In genomic region chr19:58385313-58386165, GRCh38 we compare ENCODE assay signal across 8 cellular contexts. TPM values are rescaled to one million over a fixed set of nuclear protein-coding genes. Genes with fewer than 3 reads are reported as not detected.
DNase-seq lines count a peak whose midpoint lies in the region; ATAC-seq and TF ChIP-seq lines count a peak whose summit lies in the region.

No MANE protein-coding gene starts in this region.

- CTCF ChIA-PET in PC-9 (lab: Charles Lee): no interaction called here

- peak overlapping the region; percentile 77 for H3K4me2 ChIP-seq in PC-9
- H3K4me2 ChIP-seq in osteoblast (ENCODE audit: insufficient read depth, low read length): peak overlapping the region; percentile 100

- POLR2A ChIA-PET in PC-9 (lab: Charles Lee; ENCODE audit: unreplicated experiment): interaction anchor here (0.6 kb wide), 1 partner anchor 169 kb away, joined by 3 read pairs; the partner anchor contains the start of gene CHMP2A

- intact Hi-C loops in CD14-positive monocyte (cut with micrococcal nuclease) (loop anchor here in 1 of 2 donors (2.0 kb wide), 1 partner anchor 81 kb away; the partner anchor contains the start of gene ERVK3-1), PC-9 (cut with micrococcal nuclease; ENCODE audit: unreplicated experiment) (no loop called here)

- H3K9ac ChIP-seq in endocrine pancreas (ENCODE audit: control insufficient read depth, insufficient read depth, low read length): peak overlapping the region; percentile 4

- H3K9me3 ChIP-seq in PC-9 (ENCODE audit: insufficient read depth, low read depth) (no peaks in the 10 kb centered on the region), endocrine pancreas (ENCODE audit: control insufficient read depth, low read length) (no peaks in the 10 kb centered on the region), osteoblast (ENCODE audit: low read depth, low read length) (no peaks in the 10 kb centered on the region)

- peaks cover 0 to 3% (median 0%) of the 10 kb centered on the region in 7 donors for H3K9me3 Mint-ChIP-seq in CD14-positive monocyte

- H3K27ac ChIP-seq in PC-9 (peak overlapping the region; percentile 95), osteoblast (ENCODE audit: low read depth, low read length) (peak overlapping the region; percentile 95)

- H3K36me3 Mint-ChIP-seq in CD14-positive monocyte: peaks cover 18 to 29% of the 10 kb centered on the region in 2 donors

- H3K4me3 Mint-ChIP-seq in CD14-positive monocyte: peak overlapping the region; percentile 88 to 91

- peaks cover 36% of the 10 kb centered on the region for H3K4me1 Mint-ChIP-seq in CD14-positive monocyte

- no TSS peak for BruUV-seq in PC-9 (replicated peaks; lab: Mats Ljungman, UMichigan)

- DNase-seq in CD14-positive monocyte (ENCODE audit: low spot score): no peak
- peak in 1 of 2 experiments; percentile 20 for DNase-seq in PC-9
- peak; percentile 71 for DNase-seq in osteoblast (ENCODE audit: insufficient read length, low spot score, missing footprints)
- DNase-seq in omental fat pad (ENCODE audit: low spot score): no peak
- no peak for DNase-seq in NCI-H69 (lab: John Stamatoyannopoulos, UW)

- H3K79me2 ChIP-seq in PC-9 (ENCODE audit: low read depth) (peaks cover 62% of the 10 kb centered on the region), osteoblast (ENCODE audit: insufficient read depth, low read length) (peaks cover 61% of the 10 kb centered on the region)

- peaks cover 8% of the 10 kb centered on the region; the same call in 1 of the 2 replicates for H3F3A ChIP-seq in PC-9 (ENCODE audit: insufficient read depth, low read depth)

- peak overlapping the region; percentile 93 for H3K4me3 ChIP-seq in PC-9
- no peak overlapping the region for H3K4me3 ChIP-seq in endocrine pancreas (ENCODE audit: control insufficient read depth, insufficient read depth, low read length)
- H3K4me3 ChIP-seq in osteoblast (ENCODE audit: insufficient read depth, low read length): peak overlapping the region; percentile 99

- H2AFZ ChIP-seq in PC-9 (peak overlapping the region; percentile 73), osteoblast (ENCODE audit: low read length) (peak overlapping the region; percentile 85)

- no peaks in the 10 kb centered on the region for H3K9me2 ChIP-seq in PC-9 (ENCODE audit: insufficient read depth)

- H4K20me1 ChIP-seq in PC-9 (ENCODE audit: insufficient read depth) (peaks cover 8% of the 10 kb centered on the region), osteoblast (ENCODE audit: insufficient read depth, low read length) (peaks cover 19% of the 10 kb centered on the region)

- H3K36me3 ChIP-seq in PC-9 (ENCODE audit: low read depth) (no peaks in the 10 kb centered on the region), endocrine pancreas (ENCODE audit: control insufficient read depth, insufficient read depth, low read length) (no peaks in the 10 kb centered on the region), osteoblast (ENCODE audit: insufficient read depth, low read length) (peaks cover 19% of the 10 kb centered on the region)

- peak overlapping the region; percentile 50 to 96 (median 95) for H3K27ac Mint-ChIP-seq in CD14-positive monocyte

- TF ChIP-seq CTCF in CD14-positive monocyte (IDR thresholded peaks at IDR 0.05) (no peak), PC-9 (conservative IDR thresholded peaks at IDR 0.05) (no peak), osteoblast (IDR thresholded peaks at IDR 0.05; ENCODE audit: extremely low read depth, low read depth, low read length) (no peak), omental fat pad (IDR thresholded peaks at IDR 0.05) (no peak)

- H3K27me3 ChIP-seq in PC-9 (ENCODE audit: insufficient read depth, low read depth) (no peaks in the 10 kb centered on the region), endocrine pancreas (ENCODE audit: control insufficient read depth, insufficient read depth, low read length) (no peaks in the 10 kb centered on the region), osteoblast (ENCODE audit: insufficient read depth, low read length) (no peaks in the 10 kb centered on the region)

- peaks cover 22% of the 10 kb centered on the region for H3K4me1 ChIP-seq in PC-9 (replicated peaks; ENCODE audit: insufficient read depth)
- no peaks in the 10 kb centered on the region for H3K4me1 ChIP-seq in endocrine pancreas (ENCODE audit: control insufficient read depth, insufficient read depth, low read length)
- peaks cover 26% of the 10 kb centered on the region for H3K4me1 ChIP-seq in osteoblast (ENCODE audit: insufficient read depth, low read length)

- peaks cover 0 to 2% (median 0%) of the 10 kb centered on the region in 3 donors for H3K27me3 Mint-ChIP-seq in CD14-positive monocyte (ENCODE audit: low read depth in 3 of 3)

- ATAC-seq in GM21390 (IDR thresholded peaks at IDR 0.05; ENCODE audit: unreplicated experiment) (no peak), omental fat pad (ENCODE audit: low FRiP score) (no peak)
- ATAC-seq in activated CD4-positive, CD25-positive, alpha-beta regulatory T cell treated with anti-CD3 and anti-CD28 coated beads, Interleukin-2, amount 50 U/mL, for 24 hours: no peak

RNA-seq across cellular contexts. Expression of gene RPS5, which starts 1.5 kb away (rescaled TPM):
- 100 to 1,000 TPM; 485 to 580 TPM for polyA plus RNA-seq in CD14-positive monocyte
- 941 and 961 TPM in 2 replicates for total RNA-seq in PC-9 (2021)
- total RNA-seq in osteoblast: 1,166 and 1,239 TPM in 2 replicates
- total RNA-seq in omental fat pad: 1,000 to 10,000 TPM; 1,379 to 1,993 (median 1,504) TPM

RNA-seq across cellular contexts. Expression of gene ZNF837, which starts 4.7 kb away (rescaled TPM):
- under 1 TPM; 0.13 to 0.72 TPM for polyA plus RNA-seq in CD14-positive monocyte
- total RNA-seq in PC-9 (2021) (3.3 and 4.1 TPM in 2 replicates), osteoblast (4.4 and 4.7 TPM in 2 replicates), omental fat pad (1 to 10 TPM in 3 of 4 donors, under 1 TPM in 1; 0.48 to 4.4 (median 2.1) TPM)

RNA-seq across cellular contexts. Expression of gene RNF225, which starts 9.9 kb away (rescaled TPM):
- polyA plus RNA-seq in CD14-positive monocyte: not detected
- total RNA-seq in PC-9 (2021) (0.61 and 0.68 TPM in 2 replicates), osteoblast (not detected in 2 replicates), omental fat pad (not detected)

RNA-seq across cellular contexts. Expression of gene ZNF584, which starts 22.9 kb away (rescaled TPM):
- 1 to 10 TPM; 1.2 to 3.1 TPM for polyA plus RNA-seq in CD14-positive monocyte
- total RNA-seq in PC-9 (2021) (13.5 and 18.8 TPM in 2 replicates), osteoblast (20.6 and 25.7 TPM in 2 replicates), omental fat pad (10 to 100 TPM in 2 of 4 donors, 1 to 10 TPM in 2; 7.9 to 34.1 (median 9.2) TPM)

RNA-seq across cellular contexts. Expression of gene ZNF497, which starts 23.0 kb away (rescaled TPM):
- polyA plus RNA-seq in CD14-positive monocyte: under 1 TPM; 0.28 to 0.41 TPM
- total RNA-seq in PC-9 (2021) (7.2 and 8.6 TPM in 2 replicates), osteoblast (1.2 and 1.4 TPM in 2 replicates), omental fat pad (1 to 10 TPM in 3 of 4 donors, under 1 TPM in 1; 0.74 to 2.4 (median 1.3) TPM)
